In the genomic region with DNA sequence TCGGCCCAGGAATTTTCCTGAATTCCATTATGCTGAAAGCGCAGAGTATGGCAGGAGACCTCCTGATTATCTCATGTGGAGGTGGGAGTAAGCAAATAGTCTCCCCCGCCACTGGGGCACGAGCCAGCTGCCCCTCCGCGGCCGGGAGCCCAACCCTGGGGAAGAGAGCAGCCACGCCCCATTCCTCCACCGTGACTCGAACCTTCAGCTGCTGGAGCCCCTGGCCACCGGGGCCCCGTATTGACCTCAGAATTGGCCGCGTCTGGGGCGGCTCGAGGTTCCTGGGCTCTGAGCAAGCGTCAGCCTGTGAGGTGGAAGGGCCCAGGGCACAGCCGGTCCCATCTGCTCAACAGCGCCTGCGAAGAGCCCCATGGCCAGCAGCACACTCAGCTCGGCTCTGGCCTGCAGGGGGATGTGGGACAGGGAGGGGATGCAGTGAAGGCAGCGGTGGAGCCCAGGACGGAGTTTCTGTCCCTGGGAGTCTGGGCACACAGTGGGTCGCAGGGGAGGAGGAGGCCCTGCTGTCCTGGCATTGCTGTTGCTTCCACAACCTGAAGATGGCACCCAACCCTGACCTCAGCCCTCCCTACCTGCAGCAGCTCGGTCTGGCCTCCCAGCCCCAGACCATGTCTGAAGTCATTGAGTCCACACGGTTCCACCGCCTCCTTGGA, we compare ENCODE assay signal across 8 cellular contexts.
DNase-seq lines count a peak whose midpoint lies in the region; ATAC-seq and TF ChIP-seq lines count a peak whose summit lies in the region.

No MANE protein-coding gene starts in this region.

- H3K27ac ChIP-seq in H9 (ENCODE audit: insufficient read length, low read depth, low read length): no peak overlapping the region
- no peak overlapping the region for H3K27ac ChIP-seq in endodermal cell (ENCODE audit: low read depth, low read length)
- H3K27ac ChIP-seq in mesenchymal stem cell (ENCODE audit: low read length, poor library complexity, severe bottlenecking): peak overlapping the region; percentile 57
- H3K27ac ChIP-seq in uterus: peak overlapping the region in 1 of 2 donors; percentile 26

- H2BK120ac ChIP-seq in H9 (ENCODE audit: low read depth, low read length, poor library complexity, severe bottlenecking) (no peak overlapping the region), mesenchymal stem cell (ENCODE audit: low read depth, low read length) (no peak overlapping the region)

- DNase-seq in DMS 273 (lab: John Stamatoyannopoulos, UW; ENCODE audit: unreplicated experiment) (peak; percentile 77), DMS 273 treated with DMSO at 0.1 percent for 48 hours (lab: John Stamatoyannopoulos, UW) (no peak), H9 (peak; percentile 91), RPMI8226 (peak; percentile 59), endodermal cell (peak; percentile 94), mesenchymal stem cell (peak; percentile 90), uterus (peak; percentile 56 to 63)

- peaks cover 0 to 3% of the 10 kb centered on the region in 2 experiments; a peak in 1 of 5 replicates for H3K9me3 Mint-ChIP-seq in H9
- no peaks in the 10 kb centered on the region for H3K9me3 Mint-ChIP-seq in endodermal cell

- H3K27ac Mint-ChIP-seq in H9 (no peak overlapping the region), endodermal cell (peak overlapping the region; percentile 48)

- H4K5ac ChIP-seq in H9 (ENCODE audit: insufficient read length, low read depth, low read length): no peak overlapping the region

- H3K14ac ChIP-seq in H9 (ENCODE audit: insufficient read depth, low read length): no peak overlapping the region; the same call in 1 of the 2 replicates
- peak overlapping the region in 1 of 2 experiments; percentile 35 for H3K14ac ChIP-seq in mesenchymal stem cell (ENCODE audit: low read length in 2 of 2)

- TF ChIP-seq CTCF in H9 (conservative IDR thresholded peaks at IDR 0.05) (peak; percentile 77), endodermal cell (conservative IDR thresholded peaks at IDR 0.05) (peak; percentile 77), uterus (IDR thresholded peaks at IDR 0.05) (peak; percentile 27 to 47 (median 30))

- H3K4me3 Mint-ChIP-seq in H9: peak overlapping the region; percentile 68 to 74
- H3K4me3 Mint-ChIP-seq in endodermal cell: peak overlapping the region; percentile 55

- H3K4me1 ChIP-seq in H9 (ENCODE audit: insufficient read depth, low read length) (no peaks in the 10 kb centered on the region), endodermal cell (ENCODE audit: control insufficient read depth, insufficient read depth, low read length) (no peaks in the 10 kb centered on the region), mesenchymal stem cell (ENCODE audit: control insufficient read depth, insufficient read depth, low read depth, low read length) (peaks cover 29% of the 10 kb centered on the region), uterus (peaks cover 0 to 8% of the 10 kb centered on the region in 2 donors)

- H3K23me2 ChIP-seq in H9 (ENCODE audit: insufficient read length, low read depth, low read length, poor library complexity, severe bottlenecking): peaks cover 6% of the 10 kb centered on the region

- no peaks in the 10 kb centered on the region for H3K79me2 ChIP-seq in H9 (ENCODE audit: insufficient read depth, low read length)

- peaks cover 42% of the 10 kb centered on the region for H3K27me3 Mint-ChIP-seq in H9 (ENCODE audit: low read depth)
- H3K27me3 Mint-ChIP-seq in endodermal cell (ENCODE audit: insufficient read depth): peaks cover 43% of the 10 kb centered on the region

- H3K4me1 Mint-ChIP-seq in H9 (peaks cover 20 to 31% of the 10 kb centered on the region in 2 experiments), endodermal cell (no peaks in the 10 kb centered on the region)

- no peak overlapping the region for H3K56ac ChIP-seq in H9 (ENCODE audit: insufficient read length, low read depth, low read length)

- no peak overlapping the region for H3K9ac ChIP-seq in H9 (ENCODE audit: extremely low read depth, insufficient read length, low read length)
- no peak overlapping the region for H3K9ac ChIP-seq in endodermal cell (ENCODE audit: extremely low read depth, low read length, poor library complexity, severe bottlenecking)
- peak overlapping the region; percentile 70 for H3K9ac ChIP-seq in mesenchymal stem cell (ENCODE audit: low read length)

- H4K8ac ChIP-seq in H9 (replicated peaks; ENCODE audit: insufficient read length, low read depth, low read length) (no peak overlapping the region), mesenchymal stem cell (ENCODE audit: low read length) (peak overlapping the region; percentile 87)

- H3K27me3 ChIP-seq in H9 (ENCODE audit: insufficient read depth, low read length) (no peaks in the 10 kb centered on the region; the same call in 1 of the 2 replicates), endodermal cell (ENCODE audit: control insufficient read depth, insufficient read depth, low read length, poor library complexity, severe bottlenecking) (peaks cover 40% of the 10 kb centered on the region), mesenchymal stem cell (ENCODE audit: control insufficient read depth in 1 of 2, insufficient read depth in 1 of 2, low read length in 2 of 2) (peaks cover 9 to 22% of the 10 kb centered on the region in 2 experiments), uterus (peaks cover 0 to 11% of the 10 kb centered on the region in 2 donors)

- no peak overlapping the region for H3T11ph ChIP-seq in H9 (ENCODE audit: low read length)

- H3K36me3 ChIP-seq in endodermal cell (ENCODE audit: control insufficient read depth, insufficient read depth, low read length) (no peaks in the 10 kb centered on the region), mesenchymal stem cell (ENCODE audit: control insufficient read depth in 1 of 2, insufficient read depth in 2 of 2, low read depth in 1 of 2, low read length in 2 of 2) (no peaks in the 10 kb centered on the region), uterus (no peaks in the 10 kb centered on the region)

- H2AK5ac ChIP-seq in H9 (ENCODE audit: insufficient read length, low read length): no peak overlapping the region
- H2AK5ac ChIP-seq in mesenchymal stem cell (ENCODE audit: low read length, severe bottlenecking): peak overlapping the region; percentile 0

- TF ChIP-seq POLR2A in uterus (IDR thresholded peaks at IDR 0.05): no peak

- no peak overlapping the region for H2BK5ac ChIP-seq in H9 (ENCODE audit: insufficient read length, low read length)
- H2BK5ac ChIP-seq in mesenchymal stem cell (ENCODE audit: low read depth, low read length, poor library complexity, severe bottlenecking): peak overlapping the region; percentile 1

- H3K9me3 ChIP-seq in H9 (ENCODE audit: control insufficient read depth, low read depth, low read length) (no peaks in the 10 kb centered on the region), endodermal cell (ENCODE audit: control insufficient read depth, low read length) (no peaks in the 10 kb centered on the region), mesenchymal stem cell (ENCODE audit: control insufficient read depth, low read length) (no peaks in the 10 kb centered on the region), uterus (no peaks in the 10 kb centered on the region)

- intact Hi-C loops in uterus (cut with DNase I; ENCODE audit: low total_unique reads): loop anchor here (2.0 kb wide), 1 partner anchor 395 kb away; no protein-coding TSS in a partner anchor

- H3K36me3 Mint-ChIP-seq in H9 (ENCODE audit: insufficient read depth in 1 of 3, low read depth in 3 of 3): peaks cover 0 to 2% (median 0%) of the 10 kb centered on the region in 3 experiments; a peak in 1 of 7 replicates
- H3K36me3 Mint-ChIP-seq in endodermal cell (ENCODE audit: low read depth): no peaks in the 10 kb centered on the region

- H3K4me3 ChIP-seq in endodermal cell (ENCODE audit: low read length) (peak overlapping the region; percentile 59), mesenchymal stem cell (ENCODE audit: insufficient read depth in 1 of 2, low read depth in 1 of 2, low read length in 2 of 2) (peak overlapping the region; percentile 24 to 55), uterus (peak overlapping the region in 1 of 2 donors; percentile 3)

- H3K4me2 ChIP-seq in H9 (ENCODE audit: insufficient read depth, insufficient read length, low read length) (peak overlapping the region; percentile 80), mesenchymal stem cell (ENCODE audit: low read length, poor library complexity, severe bottlenecking) (peak overlapping the region; percentile 71)

- H4K91ac ChIP-seq in H9 (ENCODE audit: insufficient read length, low read depth, low read length): no peak overlapping the region
- peak overlapping the region; percentile 60 for H4K91ac ChIP-seq in mesenchymal stem cell (ENCODE audit: low read length)

- no peak overlapping the region for H2BK20ac ChIP-seq in H9 (ENCODE audit: low read depth, low read length, poor library complexity, severe bottlenecking)

- no CpG with 5 or more reads among the region's 27 CpGs for WGBS in H9 (ENCODE audit: extremely low coverage, insufficient read length, low lambda C conversion rate)
- 18 to 20% methylated on average over 9 to 27 of the region's 27 CpGs for WGBS in endodermal cell (ENCODE audit: insufficient coverage in 1 of 2, insufficient read length in 1 of 2), 2 experiments
- 4% methylated on average over 27 of the region's 27 CpGs for WGBS in mesenchymal stem cell

- no peak overlapping the region for H2BK12ac ChIP-seq in H9 (ENCODE audit: insufficient read length, low read depth, low read length)
- peak overlapping the region in 1 of 2 experiments; percentile 91 for H2BK12ac ChIP-seq in mesenchymal stem cell (ENCODE audit: low read length in 2 of 2)

- H3K18ac ChIP-seq in H9 (ENCODE audit: insufficient read length, low read depth, low read length) (no peak overlapping the region), mesenchymal stem cell (ENCODE audit: low read depth in 1 of 2, low read length in 2 of 2) (peak overlapping the region; percentile 46 to 91)

- no peak overlapping the region for H2BK15ac ChIP-seq in H9 (ENCODE audit: low read depth, low read length)
- H2BK15ac ChIP-seq in mesenchymal stem cell (ENCODE audit: low read depth, poor library complexity, severe bottlenecking): peak overlapping the region; percentile 61

- H3K4ac ChIP-seq in H9 (ENCODE audit: low read depth, low read length) (no peak overlapping the region), mesenchymal stem cell (ENCODE audit: low read depth in 1 of 2, low read length in 2 of 2) (peak overlapping the region; percentile 41 to 72)

- H3K23ac ChIP-seq in H9 (ENCODE audit: insufficient read length, low read depth, low read length): no peak overlapping the region
- no peak overlapping the region for H3K23ac ChIP-seq in mesenchymal stem cell (ENCODE audit: low read length in 2 of 2)

- ATAC-seq in GM18520 (IDR thresholded peaks at IDR 0.05; ENCODE audit: unreplicated experiment): no peak

- H2AFZ ChIP-seq in H9 (ENCODE audit: low read length) (no peak overlapping the region), mesenchymal stem cell (ENCODE audit: low read depth, low read length) (peak overlapping the region; percentile 15)

- no peaks in the 10 kb centered on the region for H3K79me1 ChIP-seq in H9 (ENCODE audit: insufficient read depth, low read depth, low read length, poor library complexity, severe bottlenecking)
- H3K79me1 ChIP-seq in mesenchymal stem cell (replicated peaks; ENCODE audit: low read length, poor library complexity, severe bottlenecking): peaks cover 1% of the 10 kb centered on the region

- H4K20me1 ChIP-seq in H9 (ENCODE audit: control insufficient read depth, insufficient read depth, insufficient read length): no peaks in the 10 kb centered on the region
